ENCODE assay signal across 8 cellular contexts in genomic region chr5:177131711-177132503, GRCh38. TPM values are rescaled to one million over a fixed set of nuclear protein-coding genes. Genes with fewer than 3 reads are reported as not detected.
DNase-seq lines count a peak whose midpoint lies in the region; ATAC-seq and TF ChIP-seq lines count a peak whose summit lies in the region.
"Had no signal": no experiment of that assay in that cellular context is flagged by ENCODE, and none has a peak within 500 bp of the region (broad histone marks: within the 10 kb centered on the region; RNA-seq: fewer than 3 reads in every experiment).

No MANE protein-coding gene starts in this region.

- no peak overlapping the region for H3K14ac ChIP-seq in mesenchymal stem cell (ENCODE audit: low read length in 2 of 2)

- peak overlapping the region; percentile 3 to 83 for H3K4ac ChIP-seq in mesenchymal stem cell (ENCODE audit: low read depth in 1 of 2, low read length in 2 of 2)

- peaks cover 6% of the 10 kb centered on the region for H3K79me1 ChIP-seq in mesenchymal stem cell (replicated peaks; ENCODE audit: low read length, poor library complexity, severe bottlenecking)

- no peaks in the 10 kb centered on the region for H3K27me3 ChIP-seq in mesenchymal stem cell (ENCODE audit: control insufficient read depth in 1 of 2, insufficient read depth in 1 of 2, low read length in 2 of 2)
- H3K27me3 ChIP-seq: left lung had no signal

- peaks cover 28% of the 10 kb centered on the region for H3K4me1 ChIP-seq in mesenchymal stem cell (ENCODE audit: control insufficient read depth, insufficient read depth, low read depth, low read length)

- peak overlapping the region; percentile 64 for H2AK5ac ChIP-seq in mesenchymal stem cell (ENCODE audit: low read length, severe bottlenecking)

- no peaks in the 10 kb centered on the region for H3K9me3 ChIP-seq in mesenchymal stem cell (ENCODE audit: control insufficient read depth, low read length)
- H3K9me3 ChIP-seq: left lung had no signal

- POLR2A ChIA-PET in RWPE1 (lab: Yijun Ruan, JAX; ENCODE audit: low non-redundant PET), result no interaction called here

- H3K4me2 ChIP-seq in mesenchymal stem cell (ENCODE audit: low read length, poor library complexity, severe bottlenecking), result no peak overlapping the region

- peak overlapping the region; percentile 96 for H4K91ac ChIP-seq in mesenchymal stem cell (ENCODE audit: low read length)

- H2BK5ac ChIP-seq in mesenchymal stem cell (ENCODE audit: low read depth, low read length, poor library complexity, severe bottlenecking), result no peak overlapping the region

- peak overlapping the region; percentile 36 for H2AFZ ChIP-seq in mesenchymal stem cell (ENCODE audit: low read depth, low read length)

- peak overlapping the region; percentile 85 for H3K4me3 ChIP-seq in coronary artery
- no peak overlapping the region for H3K4me3 ChIP-seq in mesenchymal stem cell (ENCODE audit: insufficient read depth in 1 of 2, low read depth in 1 of 2, low read length in 2 of 2)

- H2BK15ac ChIP-seq in mesenchymal stem cell (ENCODE audit: low read depth, poor library complexity, severe bottlenecking), result peak overlapping the region; percentile 94

- 35% methylated on average over 40 of the region's 73 CpGs for WGBS in mesenchymal stem cell

- H3K9ac ChIP-seq in mesenchymal stem cell (ENCODE audit: low read length), result no peak overlapping the region

- H3K23ac ChIP-seq in mesenchymal stem cell (ENCODE audit: low read length in 2 of 2), result peak overlapping the region in 1 of 2 experiments; percentile 23

- TF ChIP-seq CTCF in RWPE1 (conservative IDR thresholded peaks at IDR 0.05; ENCODE audit: low read depth) (no peak), coronary artery (IDR thresholded peaks at IDR 0.05) (no peak)

- CTCF ChIA-PET in RWPE1 (lab: Yijun Ruan, JAX), result interaction anchor here (1.5 kb wide), 1 partner anchor 18 kb away, joined by 4 read pairs; no protein-coding TSS in a partner anchor

- peak overlapping the region; percentile 99 for H4K8ac ChIP-seq in mesenchymal stem cell (ENCODE audit: low read length)

- ATAC-seq in HG03108 (IDR thresholded peaks at IDR 0.05; ENCODE audit: unreplicated experiment) (no peak), GM19452 (IDR thresholded peaks at IDR 0.05; ENCODE audit: unreplicated experiment) (no peak), GM19395 (IDR thresholded peaks at IDR 0.05; ENCODE audit: unreplicated experiment) (no peak)

- peak overlapping the region; percentile 37 to 66 for H3K18ac ChIP-seq in mesenchymal stem cell (ENCODE audit: low read depth in 1 of 2, low read length in 2 of 2)

- peak overlapping the region; percentile 77 for H2BK120ac ChIP-seq in mesenchymal stem cell (ENCODE audit: low read depth, low read length)

- peaks cover 0 to 19% of the 10 kb centered on the region in 2 experiments for H3K36me3 ChIP-seq in mesenchymal stem cell (ENCODE audit: control insufficient read depth in 1 of 2, insufficient read depth in 2 of 2, low read depth in 1 of 2, low read length in 2 of 2)

- H2BK12ac ChIP-seq in mesenchymal stem cell (ENCODE audit: low read length in 2 of 2), result peak overlapping the region in 1 of 2 experiments; percentile 59

- H3K27ac ChIP-seq in RWPE1, result peak overlapping the region; percentile 53
- H3K27ac ChIP-seq in coronary artery, result peak overlapping the region; percentile 88 to 94
- H3K27ac ChIP-seq in mesenchymal stem cell (ENCODE audit: low read length, poor library complexity, severe bottlenecking), result no peak overlapping the region
- peak overlapping the region; percentile 95 for H3K27ac ChIP-seq in temporal lobe (ENCODE audit: low read depth, low read length)

- DNase-seq in RWPE1 (ENCODE audit: low spot score) (no peak), coronary artery (ENCODE audit: low spot score) (peak; percentile 73), mesenchymal stem cell (no peak)

RNA-seq across cellular contexts. Expression of gene NSD1, which starts 1.7 kb away (rescaled TPM):
- 15.1 TPM for polyA plus RNA-seq in mesenchymal stem cell (2013, experiment 1 of 2)
- 14.0 TPM for polyA plus RNA-seq in mesenchymal stem cell (2013, experiment 2 of 2)
- 54.8 TPM for total RNA-seq in temporal lobe

RNA-seq across cellular contexts. Expression of gene FGFR4, which starts 45.2 kb away (rescaled TPM):
- polyA plus RNA-seq in mesenchymal stem cell (2013, experiment 1 of 2), result 16.1 TPM
- polyA plus RNA-seq in mesenchymal stem cell (2013, experiment 2 of 2), result 16.0 TPM
- 2.7 TPM for total RNA-seq in temporal lobe
